In the genomic region with DNA sequence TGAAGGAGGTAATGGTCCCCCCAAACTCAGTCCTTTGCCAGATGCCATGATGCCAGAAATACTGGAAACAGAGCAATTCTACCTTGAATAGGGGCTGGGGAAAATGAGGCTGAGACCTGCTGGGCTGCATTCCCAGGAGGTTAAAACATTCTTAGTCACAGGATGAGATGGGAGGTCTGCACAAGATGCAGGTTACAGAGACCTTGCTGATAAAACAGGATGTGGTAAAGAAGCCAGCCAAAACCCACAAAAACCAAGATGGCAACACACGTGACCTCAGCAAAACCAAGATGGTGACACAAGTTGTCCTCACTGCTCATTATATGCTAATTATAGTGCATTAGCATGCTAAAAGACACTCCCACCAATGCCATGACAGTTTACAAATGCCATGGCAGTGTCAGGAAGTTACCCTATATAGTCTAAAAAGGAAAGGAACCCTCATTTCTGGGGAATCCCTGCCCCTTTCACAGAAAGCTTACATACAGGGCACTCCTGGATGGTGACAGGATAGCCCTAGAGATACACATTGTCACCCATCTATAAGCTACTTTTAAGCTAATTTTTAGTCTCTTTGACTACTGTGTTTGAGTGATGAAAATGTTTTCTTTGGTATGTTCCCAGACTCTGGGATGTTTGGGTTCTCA, we compare ENCODE assay signal across 13 cellular contexts.
DNase-seq lines count a peak whose midpoint lies in the region; ATAC-seq lines count a peak whose summit lies in the region.
"Had no signal": no experiment of that assay in that cellular context is flagged by ENCODE, and none has a peak within 500 bp of the region (broad histone marks: within the 10 kb centered on the region; RNA-seq: fewer than 3 reads in every experiment).

No MANE protein-coding gene starts in this region.

- CTCF ChIA-PET in activated naive CD4-positive, alpha-beta T cell treated with anti-CD3 and anti-CD28 coated beads, Interleukin-2, amount 10 ng/mL, durations not matched to agents 7 days and 5 days (lab: Charles Lee), result no interaction called here

- DNase-seq in activated naive CD4-positive, alpha-beta T cell treated with anti-CD3 and anti-CD28 coated beads, Interleukin-2, amount 10 ng/mL, durations not matched to agents 7 days and 5 days, result peak; percentile 26
- no peak for DNase-seq in activated naive CD4-positive, alpha-beta T cell (lab: John Stamatoyannopoulos, UW)
- DNase-seq in HT1080 (ENCODE audit: low read depth) (peak; percentile 89), NCI-H345 treated with DMSO at 0.1 percent for 48 hours (lab: John Stamatoyannopoulos, UW; ENCODE audit: unreplicated experiment) (no peak)
- no peak for DNase-seq in stimulated activated naive CD8-positive, alpha-beta T cell treated with anti-CD3 and anti-CD28 coated beads, Interleukin-15, Interleukin-2, amounts not matched to agents 100 U/mL and 50 U/mL, for 24 hours
- DNase-seq: activated CD4-positive, CD25-positive, alpha-beta regulatory T cell treated with anti-CD3 and anti-CD28 coated beads, Interleukin-2, amount 50 U/mL, for 72 hours; NCI-H1436 treated with DMSO at 0.1 percent for 48 hours; NCI-H82 had no signal

- ATAC-seq in activated T-helper 17 cell treated with anti-CD3 and anti-CD28 coated beads, Interleukin-2, amount 50 U/mL, for 72 hours (replicated peaks), result peak; percentile 40
- peak; percentile 28 for ATAC-seq in stimulated activated naive CD8-positive, alpha-beta T cell treated with anti-CD3 and anti-CD28 coated beads, Interleukin-15, Interleukin-2, amounts not matched to agents 100 U/mL and 50 U/mL, for 24 hours
- ATAC-seq in HG02973 (IDR thresholded peaks at IDR 0.05; ENCODE audit: unreplicated experiment) (no peak), GM19467 (IDR thresholded peaks at IDR 0.05; ENCODE audit: unreplicated experiment) (no peak)

- peaks cover 8% of the 10 kb centered on the region for H3K4me1 Mint-ChIP-seq in activated naive CD4-positive, alpha-beta T cell treated with anti-CD3 and anti-CD28 coated beads, Interleukin-2, amount 10 ng/mL, durations not matched to agents 7 days and 5 days
- H3K4me1 Mint-ChIP-seq in activated T-helper 17 cell treated with anti-CD3 and anti-CD28 coated beads, Interleukin-2, amount 50 U/mL, for 72 hours, result peaks cover 5% of the 10 kb centered on the region
- H3K4me1 Mint-ChIP-seq: activated naive CD4-positive, alpha-beta T cell treated with anti-CD3 and anti-CD28 coated beads, Interleukin-2, amount 50 U/mL, for 24 hours had no signal

- H3K27me3 Mint-ChIP-seq in activated naive CD4-positive, alpha-beta T cell treated with anti-CD3 and anti-CD28 coated beads, Interleukin-2, amount 10 ng/mL, durations not matched to agents 7 days and 5 days, result no peaks in the 10 kb centered on the region
- no peaks in the 10 kb centered on the region for H3K27me3 Mint-ChIP-seq in activated T-helper 17 cell treated with anti-CD3 and anti-CD28 coated beads, Interleukin-2, amount 50 U/mL, for 72 hours
- H3K27me3 Mint-ChIP-seq: progenitor cell of endocrine pancreas had no signal

- H3K4me3 Mint-ChIP-seq in activated naive CD4-positive, alpha-beta T cell treated with anti-CD3 and anti-CD28 coated beads, Interleukin-2, amount 10 ng/mL, durations not matched to agents 7 days and 5 days, result no peak overlapping the region
- no peak overlapping the region for H3K4me3 Mint-ChIP-seq in activated T-helper 17 cell treated with anti-CD3 and anti-CD28 coated beads, Interleukin-2, amount 50 U/mL, for 72 hours
- H3K4me3 Mint-ChIP-seq: activated naive CD4-positive, alpha-beta T cell treated with anti-CD3 and anti-CD28 coated beads, Interleukin-2, amount 50 U/mL, for 24 hours had no signal

- H3K27ac Mint-ChIP-seq in activated naive CD4-positive, alpha-beta T cell treated with anti-CD3 and anti-CD28 coated beads, Interleukin-2, amount 10 ng/mL, durations not matched to agents 7 days and 5 days, result no peak overlapping the region
- H3K27ac Mint-ChIP-seq in activated T-helper 17 cell treated with anti-CD3 and anti-CD28 coated beads, Interleukin-2, amount 50 U/mL, for 72 hours, result no peak overlapping the region
- H3K27ac Mint-ChIP-seq: activated naive CD4-positive, alpha-beta T cell treated with anti-CD3 and anti-CD28 coated beads, Interleukin-2, amount 50 U/mL, for 24 hours; progenitor cell of endocrine pancreas had no signal

- H3K9me3 Mint-ChIP-seq in activated naive CD4-positive, alpha-beta T cell treated with anti-CD3 and anti-CD28 coated beads, Interleukin-2, amount 10 ng/mL, durations not matched to agents 7 days and 5 days, result peaks cover 11% of the 10 kb centered on the region
- peaks cover 8% of the 10 kb centered on the region for H3K9me3 Mint-ChIP-seq in activated T-helper 17 cell treated with anti-CD3 and anti-CD28 coated beads, Interleukin-2, amount 50 U/mL, for 72 hours

- H3K36me3 Mint-ChIP-seq in activated naive CD4-positive, alpha-beta T cell treated with anti-CD3 and anti-CD28 coated beads, Interleukin-2, amount 10 ng/mL, durations not matched to agents 7 days and 5 days, result no peaks in the 10 kb centered on the region
- H3K36me3 Mint-ChIP-seq in activated T-helper 17 cell treated with anti-CD3 and anti-CD28 coated beads, Interleukin-2, amount 50 U/mL, for 72 hours (ENCODE audit: low read depth), result no peaks in the 10 kb centered on the region
- H3K36me3 Mint-ChIP-seq: activated naive CD4-positive, alpha-beta T cell treated with anti-CD3 and anti-CD28 coated beads, Interleukin-2, amount 50 U/mL, for 24 hours had no signal

Comparison
In these comparisons a context has a peak if more than half of its experiments do, and no peak if none do; other contexts are left out.
1. DNase-seq: peak in activated naive CD4-positive, alpha-beta T cell treated with anti-CD3 and anti-CD28 coated beads, Interleukin-2, amount 10 ng/mL, durations not matched to agents 7 days and 5 days (single experiment) and HT1080 (single experiment); none in activated naive CD4-positive, alpha-beta T cell (0 of 4), stimulated activated naive CD8-positive, alpha-beta T cell treated with anti-CD3 and anti-CD28 coated beads, Interleukin-15, Interleukin-2, amounts not matched to agents 100 U/mL and 50 U/mL, for 24 hours (single experiment) and NCI-H345 treated with DMSO at 0.1 percent for 48 hours (single experiment).
2. ATAC-seq: peak in activated T-helper 17 cell treated with anti-CD3 and anti-CD28 coated beads, Interleukin-2, amount 50 U/mL, for 72 hours (single experiment) and stimulated activated naive CD8-positive, alpha-beta T cell treated with anti-CD3 and anti-CD28 coated beads, Interleukin-15, Interleukin-2, amounts not matched to agents 100 U/mL and 50 U/mL, for 24 hours (single experiment); none in HG02973 (single experiment) and GM19467 (single experiment).